8 cellular contexts compared by ENCODE assay signal in genomic region chr20:34579191-34579661, GRCh38. TPM values are rescaled to one million over a fixed set of nuclear protein-coding genes. Genes with fewer than 3 reads are reported as not detected.
DNase-seq lines count a peak whose midpoint lies in the region; ATAC-seq and TF ChIP-seq lines count a peak whose summit lies in the region.

No MANE protein-coding gene starts in this region.

- no peak overlapping the region for H3K27ac ChIP-seq in Panc1 (ENCODE audit: low read length)

- no peaks in the 10 kb centered on the region; the same call in 1 of the 2 replicates for H3K36me3 ChIP-seq in Panc1 (ENCODE audit: control insufficient read depth, insufficient read depth, low read length)

- intact Hi-C loops in Panc1 (cut with micrococcal nuclease; ENCODE audit: unreplicated experiment) = no loop called here

- POLR2A ChIA-PET in Panc1 (lab: Charles Lee) = no interaction called here

- ATAC-seq in Panc1 (peak; percentile 90), GM21528 (IDR thresholded peaks at IDR 0.05; ENCODE audit: low FRiP score, unreplicated experiment) (no peak)

- TF ChIP-seq CTCF in Panc1 (IDR thresholded peaks at IDR 0.05) = no peak; the same call in 1 of the 2 replicates
- TF ChIP-seq CTCF in epithelial cell of esophagus (IDR thresholded peaks at IDR 0.05; ENCODE audit: insufficient read depth, low read depth, low read length, missing control alignments) = peak; percentile 91

- DNase-seq in H4 (ENCODE audit: low spot score) = peak; percentile 83
- DNase-seq in Panc1 (ENCODE audit: low read depth, low spot score) = no peak
- peak; percentile 98 for DNase-seq in epithelial cell of esophagus (ENCODE audit: low read depth)
- peak; percentile 86 for DNase-seq in myocyte (ENCODE audit: low read depth)
- no peak for DNase-seq in NCI-H128 (lab: John Stamatoyannopoulos, UW; ENCODE audit: unreplicated experiment)
- DNase-seq in activated CD4-positive, CD25-positive, alpha-beta regulatory T cell (lab: John Stamatoyannopoulos, UW) = no peak
- DNase-seq in DMS79 treated with DMSO at 0.1 percent for 48 hours (lab: John Stamatoyannopoulos, UW) = no peak

- H3K9me3 ChIP-seq in Panc1 (ENCODE audit: control insufficient read depth, insufficient read depth, low read depth, low read length) = no peaks in the 10 kb centered on the region

- H3K4me1 ChIP-seq in Panc1 (ENCODE audit: control insufficient read depth, insufficient read depth, low read length) = no peaks in the 10 kb centered on the region

- in situ Hi-C loops in Panc1 (cut with HindIII; ENCODE audit: low pct_unique_long_range_greater_than_20kb, low sequenced_read_pairs) = no loop called here

- no peak overlapping the region for H3K4me3 ChIP-seq in Panc1 (ENCODE audit: low read depth in 2 of 2, low read length in 2 of 2)
- no peak overlapping the region for H3K4me3 ChIP-seq in epithelial cell of esophagus (ENCODE audit: low read length)

- H3K27me3 ChIP-seq in Panc1 (ENCODE audit: control insufficient read depth, insufficient read depth, low read length) = no peaks in the 10 kb centered on the region

- BruUV-seq in Panc1 (replicated peaks; lab: Mats Ljungman, UMichigan) = no TSS peak

- CTCF ChIA-PET in Panc1 (lab: Charles Lee) = interaction anchor here (0.7 to 1.4 kb wide), 3 partner anchors 20 to 190 kb away, joined by 3 to 4 read pairs (median 3); no protein-coding TSS in a partner anchor

RNA-seq across cellular contexts. Expression of gene MAP1LC3A, which starts 20.7 kb away (rescaled TPM):
- 12.4 and 15.4 TPM in 2 replicates for total RNA-seq in H4 (2014; rRNA removed; shearing (Covaris generic))
- total RNA-seq in Panc1 (2021; ENCODE audit: unreplicated experiment) (25.1 TPM), myocyte (104 and 107 TPM in 2 replicates)
- polyA plus RNA-seq in Panc1 (2012; ENCODE audit: insufficient read length) = 72.4 TPM
- 99.3 TPM for polyA plus RNA-seq in myocyte (2012)

Comparison
In these comparisons a context has a peak if more than half of its experiments do, and no peak if none do; other contexts are left out.
1. DNase-seq: peak in H4 (single experiment), epithelial cell of esophagus (single experiment) and myocyte (single experiment); none in Panc1 (single experiment), NCI-H128 (single experiment), activated CD4-positive, CD25-positive, alpha-beta regulatory T cell (0 of 4) and DMS79 treated with DMSO at 0.1 percent for 48 hours (single experiment).